11 cellular contexts compared by ENCODE assay signal in genomic region chr15:63232400-63232799, GRCh38. TPM values are rescaled to one million over a fixed set of nuclear protein-coding genes. Genes with fewer than 3 reads are reported as not detected.
DNase-seq lines count a peak whose midpoint lies in the region; ATAC-seq, FAIRE-seq and TF ChIP-seq lines count a peak whose summit lies in the region.
"Had no signal": no experiment of that assay in that cellular context is flagged by ENCODE, and none has a peak within 500 bp of the region (broad histone marks: within the 10 kb centered on the region; RNA-seq: fewer than 3 reads in every experiment).

No MANE protein-coding gene starts in this region.

- WGBS in mesendoderm (ENCODE audit: extremely low coverage, insufficient coverage, low lambda C conversion rate): no CpG with 5 or more reads among the region's 4 CpGs

- H2AK5ac ChIP-seq in mesendoderm (ENCODE audit: low read length): no peak overlapping the region

- H3K36me3 ChIP-seq in astrocyte (ENCODE audit: insufficient read depth, low read length): no peaks in the 10 kb centered on the region
- no peaks in the 10 kb centered on the region for H3K36me3 ChIP-seq in mesendoderm (ENCODE audit: control insufficient read depth, insufficient read depth, low read length)
- H3K36me3 ChIP-seq: sigmoid colon had no signal

- H3K27me3 Mint-ChIP-seq in activated CD4-positive, alpha-beta T cell treated with anti-CD3 and anti-CD28 coated beads for 36 hours: no peaks in the 10 kb centered on the region
- H3K27me3 Mint-ChIP-seq in astrocyte (ENCODE audit: low read depth, unreplicated experiment): no peaks in the 10 kb centered on the region
- no peaks in the 10 kb centered on the region for H3K27me3 Mint-ChIP-seq in stimulated activated naive B cell treated with anti-CD40 and anti-IgM and Interleukin-4, amounts not matched to agents 10 μg/mL and 1 μg/mL and 100 μg/mL, for 72 hours

- no peak overlapping the region for H3K27ac ChIP-seq in astrocyte (ENCODE audit: low read depth, low read length)
- H3K27ac ChIP-seq in mesendoderm (ENCODE audit: low read depth, low read length): no peak overlapping the region

- peaks cover 2% of the 10 kb centered on the region for H3K79me1 ChIP-seq in mesendoderm (ENCODE audit: low read length)

- H3K23ac ChIP-seq in mesendoderm (ENCODE audit: low read length): no peak overlapping the region

- H3K4me2 ChIP-seq in astrocyte (ENCODE audit: low read length) (peak overlapping the region; percentile 48), mesendoderm (ENCODE audit: low read length) (no peak overlapping the region)

- H2BK120ac ChIP-seq in mesendoderm (ENCODE audit: low read depth, low read length): no peak overlapping the region

- no peaks in the 10 kb centered on the region for H3K9me3 ChIP-seq in astrocyte (ENCODE audit: insufficient read depth, low read depth, low read length)
- H3K9me3 ChIP-seq: sigmoid colon had no signal

- H3K56ac ChIP-seq in mesendoderm (ENCODE audit: low read length): no peak overlapping the region

- no peak for DNase-seq in activated CD4-positive, alpha-beta T cell treated with anti-CD3 and anti-CD28 coated beads for 36 hours
- no peak for DNase-seq in activated CD4-positive, alpha-beta T cell treated with anti-CD3 and anti-CD28 coated beads for 48 hours
- DNase-seq in NOMO-1 treated with DMSO at 0.1 percent for 48 hours (lab: John Stamatoyannopoulos, UW; ENCODE audit: unreplicated experiment) (peak; percentile 60), astrocyte (ENCODE audit: low read depth) (no peak), nucleus accumbens (lab: John Stamatoyannopoulos, UW) (no peak), SIG-M5 treated with dmso at 0.1 percent for 504 hours (lab: John Stamatoyannopoulos, UW; ENCODE audit: unreplicated experiment) (no peak), mesendoderm (no peak)
- DNase-seq in stimulated activated naive B cell treated with anti-CD40 and anti-IgM and Interleukin-4, amounts not matched to agents 10 μg/mL and 1 μg/mL and 100 μg/mL, for 72 hours: no peak
- DNase-seq: activated T-cell treated with anti-CD3 and anti-CD28 coated beads, Interleukin-2, amount 50 U/mL, for 48 hours had no signal

- no peak overlapping the region for H2BK15ac ChIP-seq in mesendoderm (replicated peaks; ENCODE audit: low read depth)

- no peaks in the 10 kb centered on the region for H3K9me3 Mint-ChIP-seq in activated CD4-positive, alpha-beta T cell treated with anti-CD3 and anti-CD28 coated beads for 36 hours (ENCODE audit: low read depth)
- H3K9me3 Mint-ChIP-seq in astrocyte (ENCODE audit: unreplicated experiment): no peaks in the 10 kb centered on the region
- no peaks in the 10 kb centered on the region for H3K9me3 Mint-ChIP-seq in stimulated activated naive B cell treated with anti-CD40 and anti-IgM and Interleukin-4, amounts not matched to agents 10 μg/mL and 1 μg/mL and 100 μg/mL, for 72 hours

- no peak overlapping the region for H3K4me3 ChIP-seq in astrocyte (ENCODE audit: insufficient read depth, low read depth, low read length)
- no peak overlapping the region for H3K4me3 ChIP-seq in mesendoderm (ENCODE audit: low read length)
- H3K4me3 ChIP-seq: sigmoid colon had no signal

- H3K4me1 Mint-ChIP-seq in activated CD4-positive, alpha-beta T cell treated with anti-CD3 and anti-CD28 coated beads for 36 hours: peaks cover 79% of the 10 kb centered on the region
- H3K4me1 Mint-ChIP-seq in astrocyte (ENCODE audit: low read depth, unreplicated experiment): peaks cover 52% of the 10 kb centered on the region
- peaks cover 32 to 80% of the 10 kb centered on the region in 2 donors for H3K4me1 Mint-ChIP-seq in stimulated activated naive B cell treated with anti-CD40 and anti-IgM and Interleukin-4, amounts not matched to agents 10 μg/mL and 1 μg/mL and 100 μg/mL, for 72 hours

- H3K4ac ChIP-seq in mesendoderm (ENCODE audit: low read depth, low read length): no peak overlapping the region

- H3K36me3 Mint-ChIP-seq in activated CD4-positive, alpha-beta T cell treated with anti-CD3 and anti-CD28 coated beads for 36 hours (ENCODE audit: low read depth): peaks cover 40% of the 10 kb centered on the region
- H3K36me3 Mint-ChIP-seq in astrocyte (ENCODE audit: low read depth, unreplicated experiment): peaks cover 1% of the 10 kb centered on the region
- H3K36me3 Mint-ChIP-seq in stimulated activated naive B cell treated with anti-CD40 and anti-IgM and Interleukin-4, amounts not matched to agents 10 μg/mL and 1 μg/mL and 100 μg/mL, for 72 hours: peaks cover 16 to 26% of the 10 kb centered on the region in 2 donors

- CTCF ChIA-PET in activated CD4-positive, alpha-beta T cell treated with anti-CD3 and anti-CD28 coated beads for 36 hours (lab: Charles Lee): interaction anchor here (0.9 to 3.2 kb wide), 6 partner anchors 12 to 184 kb away, joined by 4 to 20 read pairs (median 9); no protein-coding TSS in a partner anchor

- no peak overlapping the region for H4K5ac ChIP-seq in mesendoderm (ENCODE audit: low read length)

- H3K9ac ChIP-seq in astrocyte (ENCODE audit: low read length): no peak overlapping the region
- no peak overlapping the region for H3K9ac ChIP-seq in mesendoderm (ENCODE audit: low read length)

- H3K4me1 ChIP-seq in astrocyte (ENCODE audit: insufficient read depth, low read length) (peaks cover 32% of the 10 kb centered on the region), mesendoderm (ENCODE audit: control insufficient read depth, low read depth, low read length) (peaks cover 2% of the 10 kb centered on the region)

- H3K27ac Mint-ChIP-seq in activated CD4-positive, alpha-beta T cell treated with anti-CD3 and anti-CD28 coated beads for 36 hours: peak overlapping the region; percentile 76
- H3K27ac Mint-ChIP-seq in astrocyte (ENCODE audit: unreplicated experiment): no peak overlapping the region
- peak overlapping the region; percentile 37 for H3K27ac Mint-ChIP-seq in stimulated activated naive B cell treated with anti-CD40 and anti-IgM and Interleukin-4, amounts not matched to agents 10 μg/mL and 1 μg/mL and 100 μg/mL, for 72 hours
- H3K27ac Mint-ChIP-seq: mesothelial cell of epicardium had no signal

- no peak for TF ChIP-seq CTCF in astrocyte (IDR thresholded peaks at IDR 0.05; ENCODE audit: insufficient read depth, low read depth, low read length)

- no peak overlapping the region for H4K8ac ChIP-seq in mesendoderm (ENCODE audit: low read depth, low read length)

- FAIRE-seq in astrocyte (lab: Jason Lieb, UNC): no peak

- H3K79me2 ChIP-seq in astrocyte (ENCODE audit: insufficient read depth, low read length) (peaks cover 17% of the 10 kb centered on the region), mesendoderm (ENCODE audit: control insufficient read depth, insufficient read depth, low read length) (no peaks in the 10 kb centered on the region)

- H2AFZ ChIP-seq in astrocyte (ENCODE audit: low read depth, low read length): no peak overlapping the region

- POLR2A ChIA-PET in activated CD4-positive, alpha-beta T cell treated with anti-CD3 and anti-CD28 coated beads for 36 hours (lab: Charles Lee): interaction anchor here (0.6 to 1.2 kb wide), 3 partner anchors 39 to 351 kb away, joined by 3 to 6 read pairs (median 4); no protein-coding TSS in a partner anchor

- intact Hi-C loops in activated CD4-positive, alpha-beta T cell treated with anti-CD3 and anti-CD28 coated beads for 36 hours (cut with DNase I, micrococcal nuclease): loop anchor here (1.0 to 5.0 kb wide), 4 partner anchors 16 to 75 kb away; partner anchors contain the start of genes RPS27L (in 2 of the 2) and RAB8B (in 1 of the 2)

- peak; percentile 35 for ATAC-seq in activated CD4-positive, alpha-beta T cell treated with anti-CD3 and anti-CD28 coated beads for 36 hours
- ATAC-seq in stimulated activated naive B cell treated with anti-CD40 and anti-IgM and Interleukin-4, amounts not matched to agents 10 μg/mL and 1 μg/mL and 100 μg/mL, for 72 hours (replicated peaks): peak; percentile 71 to 79

- H3K4me3 Mint-ChIP-seq in activated CD4-positive, alpha-beta T cell treated with anti-CD3 and anti-CD28 coated beads for 36 hours: no peak overlapping the region
- H3K4me3 Mint-ChIP-seq in astrocyte (ENCODE audit: unreplicated experiment): no peak overlapping the region
- H3K4me3 Mint-ChIP-seq in stimulated activated naive B cell treated with anti-CD40 and anti-IgM and Interleukin-4, amounts not matched to agents 10 μg/mL and 1 μg/mL and 100 μg/mL, for 72 hours: peak overlapping the region in 1 of 2 donors; percentile 25
- H3K4me3 Mint-ChIP-seq: mesothelial cell of epicardium had no signal

- H3K27me3 ChIP-seq in astrocyte (ENCODE audit: insufficient read depth, low read length) (no peaks in the 10 kb centered on the region), mesendoderm (ENCODE audit: insufficient read depth, low read length, poor library complexity) (no peaks in the 10 kb centered on the region)
- H3K27me3 ChIP-seq: sigmoid colon had no signal

- no peaks in the 10 kb centered on the region for H4K20me1 ChIP-seq in astrocyte (ENCODE audit: insufficient read depth, low read length)

- H2BK5ac ChIP-seq in mesendoderm (ENCODE audit: low read length): no peak overlapping the region

- H3K18ac ChIP-seq in mesendoderm (ENCODE audit: low read length): no peak overlapping the region

RNA-seq across cellular contexts. Expression of gene RAB8B, which starts 43.0 kb away (rescaled TPM):
- total RNA-seq in activated CD4-positive, alpha-beta T cell treated with anti-CD3 and anti-CD28 coated beads for 36 hours: 100 to 1,000 TPM; 147 to 260 TPM
- total RNA-seq in astrocyte: 45.7 and 49.3 TPM in 2 replicates
- 47.0 TPM for polyA plus RNA-seq in mesendoderm (2013, experiment 1 of 2)
- 45.5 TPM for polyA plus RNA-seq in mesendoderm (2013, experiment 2 of 2)

RNA-seq across cellular contexts. Expression of gene APH1B, which starts 45.0 kb away (rescaled TPM):
- 1 to 10 TPM; 6.5 to 7.8 TPM for total RNA-seq in activated CD4-positive, alpha-beta T cell treated with anti-CD3 and anti-CD28 coated beads for 36 hours
- total RNA-seq in astrocyte: 14.7 and 18.2 TPM in 2 replicates
- polyA plus RNA-seq in mesendoderm (2013, experiment 1 of 2): 7.5 TPM
- polyA plus RNA-seq in mesendoderm (2013, experiment 2 of 2): 6.9 TPM
